Comparison of ENCODE assay signal across 31 cellular contexts in the genomic region with DNA sequence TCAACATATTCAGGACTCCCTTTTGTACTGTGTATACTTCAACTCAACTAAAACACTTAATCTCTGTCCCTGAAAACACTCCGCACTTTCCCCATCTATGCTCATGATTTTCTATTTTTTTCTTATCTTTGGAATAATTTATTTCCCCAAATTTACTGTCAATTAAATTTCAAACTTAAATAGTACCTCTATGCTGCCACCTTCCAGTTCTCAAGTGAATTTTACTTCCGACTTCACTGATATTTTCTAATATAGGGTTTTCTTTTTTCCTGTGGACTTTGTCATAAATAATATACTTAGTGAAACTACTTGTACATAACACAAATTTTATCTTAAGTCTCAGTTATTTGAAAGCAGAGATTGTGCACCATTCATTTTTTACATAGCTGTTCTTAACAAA.
A peak's percentile ranks its signal among the peaks of the same experiment; 100 is the strongest.
DNase-seq lines count a peak whose midpoint lies in the region; ATAC-seq and TF ChIP-seq lines count a peak whose summit lies in the region.
"Had no signal": no experiment of that assay in that cellular context is flagged by ENCODE, and none has a peak within 500 bp of the region (broad histone marks: within the 10 kb centered on the region; RNA-seq: fewer than 3 reads in every experiment).

No MANE protein-coding gene starts in this region.

- H3K27me3 ChIP-seq in A673 (replicated peaks; ENCODE audit: insufficient read depth, low read depth, low read length, poor library complexity) (no peaks in the 10 kb centered on the region), GM23248 (replicated peaks; ENCODE audit: insufficient read depth) (no peaks in the 10 kb centered on the region), RWPE2 (ENCODE audit: insufficient read depth, poor library complexity, severe bottlenecking) (no peaks in the 10 kb centered on the region)
- H3K27me3 ChIP-seq: ascending aorta, BLaER1, gastrocnemius medialis, upper lobe of right lung had no signal

- no peaks in the 10 kb centered on the region for H3K36me3 ChIP-seq in A673 (ENCODE audit: insufficient read depth, low read length, poor library complexity, severe bottlenecking)
- H3K36me3 ChIP-seq in GM23248 (ENCODE audit: low read depth): no peaks in the 10 kb centered on the region
- H3K36me3 ChIP-seq in RWPE2 (ENCODE audit: low read depth): no peaks in the 10 kb centered on the region
- H3K36me3 ChIP-seq: ascending aorta, BLaER1, gastrocnemius medialis, upper lobe of right lung had no signal

- H3K4me3 ChIP-seq in A673 (ENCODE audit: low read depth, low read length, poor library complexity, severe bottlenecking): no peak overlapping the region
- no peak overlapping the region for H3K4me3 ChIP-seq in GM23248
- H3K4me3 ChIP-seq in RWPE2 (ENCODE audit: severe bottlenecking): no peak overlapping the region
- no peak overlapping the region for H3K4me3 ChIP-seq in fibroblast of the aortic adventitia (ENCODE audit: low read depth, low read length)
- H3K4me3 ChIP-seq: A549, ascending aorta, BLaER1, gastrocnemius medialis, upper lobe of right lung had no signal

- H3K4me1 Mint-ChIP-seq in activated T-helper 17 cell treated with anti-CD3 and anti-CD28 coated beads, Interleukin-2, amount 50 U/mL, for 72 hours: no peaks in the 10 kb centered on the region
- H3K4me1 Mint-ChIP-seq: IgD-negative memory B cell had no signal

- H3K4me1 ChIP-seq in A673 (ENCODE audit: insufficient read depth, low read length, poor library complexity, severe bottlenecking): no peaks in the 10 kb centered on the region
- H3K4me1 ChIP-seq in GM23248 (ENCODE audit: insufficient read depth): no peaks in the 10 kb centered on the region
- no peaks in the 10 kb centered on the region for H3K4me1 ChIP-seq in RWPE2 (ENCODE audit: insufficient read depth, poor library complexity, severe bottlenecking)
- H3K4me1 ChIP-seq: A549, ascending aorta, BLaER1, gastrocnemius medialis, upper lobe of right lung had no signal

- no peaks in the 10 kb centered on the region for H3F3A ChIP-seq in GM23248 (ENCODE audit: insufficient read depth)

- H3K27ac ChIP-seq in A673 (ENCODE audit: low read depth, low read length, poor library complexity, severe bottlenecking): no peak overlapping the region
- H3K27ac ChIP-seq in GM23248: no peak overlapping the region
- H3K27ac ChIP-seq in RWPE2 (ENCODE audit: poor library complexity, severe bottlenecking): no peak overlapping the region
- H3K27ac ChIP-seq: A549, ascending aorta, BLaER1, gastrocnemius medialis, upper lobe of right lung had no signal

- no peak for TF ChIP-seq CTCF in A673 (conservative IDR thresholded peaks at IDR 0.05; ENCODE audit: low read depth, low read length)
- peak; percentile 26 for TF ChIP-seq CTCF in RWPE2 (IDR thresholded peaks at IDR 0.05; ENCODE audit: poor library complexity, severe bottlenecking)
- no peak for TF ChIP-seq CTCF in fibroblast of the aortic adventitia (IDR thresholded peaks at IDR 0.05; ENCODE audit: insufficient read depth, low read length)

- H3K4me3 Mint-ChIP-seq in activated T-helper 17 cell treated with anti-CD3 and anti-CD28 coated beads, Interleukin-2, amount 50 U/mL, for 72 hours: no peak overlapping the region
- H3K4me3 Mint-ChIP-seq: activated CD8-positive, alpha-beta T cell treated with anti-CD3 and anti-CD28 coated beads for 36 hours; activated naive CD8-positive, alpha-beta T cell; effector memory CD8-positive, alpha-beta T cell; IgD-negative memory B cell had no signal

- peak; percentile 0 for DNase-seq in A673 (ENCODE audit: low spot score)
- DNase-seq in GM23248: peak; percentile 53
- no peak for DNase-seq in RWPE2 (ENCODE audit: low spot score)
- DNase-seq in fibroblast of the aortic adventitia (ENCODE audit: low read depth): peak; percentile 10
- no peak for DNase-seq in HPDE6-E6E7 (ENCODE audit: extremely low spot score)
- no peak for DNase-seq in NCI-H2227 treated with DMSO at 0.1 percent for 48 hours (lab: John Stamatoyannopoulos, UW)
- DNase-seq: activated CD8-positive, alpha-beta T cell treated with anti-CD3 and anti-CD28 coated beads for 36 hours; activated effector memory CD4-positive, alpha-beta T cell treated with Interleukin-2 at 50 U/mL for 16 hours; cortex of kidney; DMS53; effector memory CD8-positive, alpha-beta T cell; erythroblast; gastrocnemius medialis; GDM1; NCI-H1048; NCI-H1694 treated with DMSO at 0.1 percent for 48 hours; NCI-H2171; NCI-H510A treated with DMSO at 0.1 percent for 48 hours; posterior cingulate gyrus; right cardiac atrium; stimulated activated CD4-positive, alpha-beta T cell treated with anti-CD3 and anti-CD28 coated beads, Interleukin-1b, Interleukin-23, amount 100 ng/mL, for 48 hours; stimulated activated naive CD8-positive, alpha-beta T cell treated with anti-CD3 and anti-CD28 coated beads, Interleukin-15, Interleukin-2, amounts not matched to agents 100 U/mL and 50 U/mL, for 24 hours; upper lobe of right lung had no signal

- no peak overlapping the region for H2AFZ ChIP-seq in GM23248

- no peaks in the 10 kb centered on the region for H3K27me3 Mint-ChIP-seq in activated T-helper 17 cell treated with anti-CD3 and anti-CD28 coated beads, Interleukin-2, amount 50 U/mL, for 72 hours
- H3K27me3 Mint-ChIP-seq: activated CD8-positive, alpha-beta T cell treated with anti-CD3 and anti-CD28 coated beads for 36 hours; activated naive CD8-positive, alpha-beta T cell; effector memory CD8-positive, alpha-beta T cell; IgD-negative memory B cell had no signal

- H3K9me3 ChIP-seq in A673 (ENCODE audit: low read depth, low read length, poor library complexity, severe bottlenecking) (no peaks in the 10 kb centered on the region), GM23248 (ENCODE audit: low read depth) (no peaks in the 10 kb centered on the region), RWPE2 (ENCODE audit: severe bottlenecking) (no peaks in the 10 kb centered on the region)
- H3K9me3 ChIP-seq: A549, ascending aorta, BLaER1, gastrocnemius medialis, upper lobe of right lung had no signal

- no peak overlapping the region for H3K27ac Mint-ChIP-seq in activated T-helper 17 cell treated with anti-CD3 and anti-CD28 coated beads, Interleukin-2, amount 50 U/mL, for 72 hours
- H3K27ac Mint-ChIP-seq: activated CD8-positive, alpha-beta T cell treated with anti-CD3 and anti-CD28 coated beads for 36 hours; activated naive CD8-positive, alpha-beta T cell; effector memory CD8-positive, alpha-beta T cell; IgD-negative memory B cell had no signal

- H3K9me3 Mint-ChIP-seq in activated T-helper 17 cell treated with anti-CD3 and anti-CD28 coated beads, Interleukin-2, amount 50 U/mL, for 72 hours: peaks cover 9% of the 10 kb centered on the region
- H3K9me3 Mint-ChIP-seq: effector memory CD8-positive, alpha-beta T cell had no signal

- no peaks in the 10 kb centered on the region for H3K79me2 ChIP-seq in GM23248 (ENCODE audit: insufficient read depth)

- H4K20me1 ChIP-seq in GM23248 (ENCODE audit: insufficient read depth): no peaks in the 10 kb centered on the region
- H4K20me1 ChIP-seq: BLaER1 had no signal

- in situ Hi-C loops in GM23248 (cut with MboI): loop anchor here (25.0 kb wide), 1 partner anchor 1238 kb away; no protein-coding TSS in a partner anchor

- intact Hi-C loops in A673 (cut with micrococcal nuclease; ENCODE audit: unreplicated experiment): no loop called here

- no peak overlapping the region for H3K9ac ChIP-seq in GM23248
- H3K9ac ChIP-seq: BLaER1 had no signal

- no peak overlapping the region for H3K4me2 ChIP-seq in GM23248 (ENCODE audit: unreplicated experiment)
- H3K4me2 ChIP-seq: A549, BLaER1 had no signal

- no peak for ATAC-seq in RWPE2 (ENCODE audit: low read depth)
- no peak for ATAC-seq in activated T-helper 17 cell treated with anti-CD3 and anti-CD28 coated beads, Interleukin-2, amount 50 U/mL, for 72 hours (replicated peaks)
- no peak for ATAC-seq in HG02840 (IDR thresholded peaks at IDR 0.05; ENCODE audit: low FRiP score, unreplicated experiment)
- ATAC-seq: A549; activated CD8-positive, alpha-beta T cell treated with anti-CD3 and anti-CD28 coated beads for 36 hours; effector memory CD8-positive, alpha-beta T cell; gastrocnemius medialis; right cardiac atrium; Right ventricle myocardium inferior; stimulated activated naive CD8-positive, alpha-beta T cell treated with anti-CD3 and anti-CD28 coated beads, Interleukin-15, Interleukin-2, amounts not matched to agents 100 U/mL and 50 U/mL, for 24 hours; upper lobe of right lung had no signal

- POLR2A ChIA-PET in A673 (lab: Charles Lee; ENCODE audit: low non-redundant PET): no interaction called here

- no peaks in the 10 kb centered on the region for H3K36me3 Mint-ChIP-seq in activated T-helper 17 cell treated with anti-CD3 and anti-CD28 coated beads, Interleukin-2, amount 50 U/mL, for 72 hours (ENCODE audit: low read depth)
- H3K36me3 Mint-ChIP-seq: activated naive CD8-positive, alpha-beta T cell; IgD-negative memory B cell had no signal

- H3K9me2 ChIP-seq in GM23248 (ENCODE audit: insufficient read depth): no peaks in the 10 kb centered on the region

- CTCF ChIA-PET in A673 (lab: Charles Lee): no interaction called here

- BruUV-seq in A673 (replicated peaks; lab: Mats Ljungman, UMichigan): no TSS peak

- 45 to 49% methylated on average over 2 of the region's 2 CpGs for WGBS in GM23248 (ENCODE audit: low coverage in 1 of 2, low lambda C conversion rate in 2 of 2, missing lambda C conversion rate in 2 of 2), 2 experiments

Comparison
In these comparisons a context has a peak if more than half of its experiments do, and no peak if none do; other contexts are left out.
1. DNase-seq: peak in A673 (single experiment), GM23248 (single experiment) and fibroblast of the aortic adventitia (single experiment); none in RWPE2 (single experiment), HPDE6-E6E7 (single experiment) and NCI-H2227 treated with DMSO at 0.1 percent for 48 hours (single experiment).